In the genomic region with DNA sequence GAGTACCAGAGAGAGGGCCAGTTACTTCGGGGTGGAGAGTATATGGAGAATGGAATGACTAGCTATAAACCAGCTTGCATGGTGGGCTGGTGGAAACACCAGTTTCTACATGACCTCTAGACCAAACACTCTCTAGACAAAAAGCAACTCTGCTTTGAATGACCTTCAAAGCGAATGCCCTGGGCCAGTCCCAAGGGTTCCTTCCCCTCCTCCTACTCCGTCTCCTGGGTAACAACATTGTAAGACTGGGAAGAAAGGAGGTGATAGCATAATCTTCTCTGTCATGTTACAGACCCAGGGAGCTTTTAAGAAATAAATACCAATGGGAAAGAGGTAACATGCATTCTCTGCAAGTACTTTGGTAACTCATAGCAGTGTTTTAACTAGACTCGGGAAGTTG, we compare ENCODE assay signal across 18 cellular contexts. TPM values are rescaled to one million over a fixed set of nuclear protein-coding genes. Genes with fewer than 3 reads are reported as not detected.
DNase-seq lines count a peak whose midpoint lies in the region; ATAC-seq, FAIRE-seq and TF ChIP-seq lines count a peak whose summit lies in the region.
"Had no signal": no experiment of that assay in that cellular context is flagged by ENCODE, and none has a peak within 500 bp of the region (broad histone marks: within the 10 kb centered on the region; RNA-seq: fewer than 3 reads in every experiment).

No MANE protein-coding gene starts in this region.

- BruUV-seq in K562 (replicated peaks; lab: Mats Ljungman, UMichigan), result no TSS peak

- in situ Hi-C loops in K562 (cut with MboI), result no loop called here

- no peak overlapping the region for H3K18ac ChIP-seq in mesendoderm (ENCODE audit: low read length)

- no peaks in the 10 kb centered on the region for H3K9me3 ChIP-seq in K562 (replicated peaks; ENCODE audit: control insufficient read depth, insufficient read depth, low read depth, low read length)
- no peaks in the 10 kb centered on the region for H3K9me3 ChIP-seq in testis
- H3K9me3 ChIP-seq: A549 had no signal

- TF ChIP-seq CTCF in K562 (IDR thresholded peaks at IDR 0.05 in 2 of 3, conservative IDR thresholded peaks at IDR 0.05 in 1 of 3; ENCODE audit: insufficient read depth in 2 of 3, low read depth in 1 of 3, low read length in 3 of 3), result no peak
- TF ChIP-seq CTCF in testis (IDR thresholded peaks at IDR 0.05), result no peak

- ATAC-seq in activated naive CD8-positive, alpha-beta T cell treated with anti-CD3 and anti-CD28 coated beads, Interleukin-2, amount 50 U/mL, for 24 hours, result peak; percentile 15
- ATAC-seq in K562, result no peak; the same call in 2 of the 3 replicates
- ATAC-seq in GM18907 (IDR thresholded peaks at IDR 0.05; ENCODE audit: unreplicated experiment), result no peak
- ATAC-seq: A549 had no signal

- FAIRE-seq in K562 (lab: Jason Lieb, UNC), result no peak
- FAIRE-seq: A549, H1 had no signal

- no peak overlapping the region for H3K4me2 ChIP-seq in K562 (ENCODE audit: insufficient read depth, low read length)
- no peak overlapping the region for H3K4me2 ChIP-seq in mesendoderm (ENCODE audit: low read length)
- H3K4me2 ChIP-seq: A549 had no signal

- no peak for DNase-seq in activated naive CD8-positive, alpha-beta T cell treated with anti-CD3 and anti-CD28 coated beads, Interleukin-2, amount 50 U/mL, for 24 hours
- no peak for DNase-seq in activated naive CD8-positive, alpha-beta T cell treated with anti-CD3 and anti-CD28 coated beads for 36 hours
- no peak for DNase-seq in K562 (ENCODE audit: extremely low read depth in 1 of 4, low spot score in 3 of 4)
- DNase-seq in mesendoderm, result peak; percentile 38
- DNase-seq in testis, result peak; percentile 47
- no peak for DNase-seq in NCI-H446 (lab: John Stamatoyannopoulos, UW)
- no peak for DNase-seq in NCI-H2029 treated with DMSO at 0.1 percent for 48 hours (lab: John Stamatoyannopoulos, UW)
- DNase-seq: AML-193; CD4-positive, alpha-beta T cell; DMS153; DMS79; GF-D8; H9 had no signal

- H3K4me1 ChIP-seq in K562 (replicated peaks in 1 of 2; ENCODE audit: control insufficient read depth in 2 of 2, insufficient read depth in 2 of 2, low read length in 2 of 2), result peaks cover 0 to 6% of the 10 kb centered on the region in 2 experiments; a peak in 2 of 5 replicates
- peaks cover 5% of the 10 kb centered on the region for H3K4me1 ChIP-seq in mesendoderm (ENCODE audit: control insufficient read depth, low read depth, low read length)
- H3K4me1 ChIP-seq in testis, result no peaks in the 10 kb centered on the region
- H3K4me1 ChIP-seq: A549 had no signal

- peaks cover 2% of the 10 kb centered on the region for H3K27me3 Mint-ChIP-seq in activated naive CD8-positive, alpha-beta T cell treated with anti-CD3 and anti-CD28 coated beads, Interleukin-2, amount 50 U/mL, for 24 hours
- H3K27me3 Mint-ChIP-seq in activated naive CD8-positive, alpha-beta T cell treated with anti-CD3 and anti-CD28 coated beads for 36 hours, result no peaks in the 10 kb centered on the region
- H3K27me3 Mint-ChIP-seq: CD4-positive, alpha-beta T cell had no signal

- no peak overlapping the region for H4K5ac ChIP-seq in mesendoderm (ENCODE audit: low read length)

- no peak for TF ChIP-seq EP300 in K562 (IDR thresholded peaks at IDR 0.05; ENCODE audit: low read length)

- no peaks in the 10 kb centered on the region; a peak in 1 of 5 replicates for H3K27me3 ChIP-seq in K562 (ENCODE audit: control insufficient read depth in 2 of 2, insufficient read depth in 2 of 2, low read length in 2 of 2)
- H3K27me3 ChIP-seq in mesendoderm (ENCODE audit: insufficient read depth, low read length, poor library complexity), result no peaks in the 10 kb centered on the region
- no peaks in the 10 kb centered on the region for H3K27me3 ChIP-seq in testis

- H2AFZ ChIP-seq in K562 (ENCODE audit: low read depth, low read length), result peak overlapping the region; percentile 22; the same call in 1 of the 2 replicates

- H2BK15ac ChIP-seq in mesendoderm (replicated peaks; ENCODE audit: low read depth), result no peak overlapping the region

- H3K9ac ChIP-seq in K562 (ENCODE audit: insufficient read depth in 1 of 2, low read depth in 2 of 2, low read length in 2 of 2) (no peak overlapping the region), mesendoderm (ENCODE audit: low read length) (no peak overlapping the region)

- no peaks in the 10 kb centered on the region for H3K36me3 ChIP-seq in K562 (ENCODE audit: control insufficient read depth, insufficient read depth, low read length)
- H3K36me3 ChIP-seq in mesendoderm (ENCODE audit: control insufficient read depth, insufficient read depth, low read length), result no peaks in the 10 kb centered on the region
- H3K36me3 ChIP-seq in testis (ENCODE audit: low read depth, missing control alignments), result no peaks in the 10 kb centered on the region

- no peak overlapping the region for H2BK120ac ChIP-seq in mesendoderm (ENCODE audit: low read depth, low read length)

- H3K4me1 Mint-ChIP-seq in activated naive CD8-positive, alpha-beta T cell treated with anti-CD3 and anti-CD28 coated beads, Interleukin-2, amount 50 U/mL, for 24 hours, result no peaks in the 10 kb centered on the region
- H3K4me1 Mint-ChIP-seq in activated naive CD8-positive, alpha-beta T cell treated with anti-CD3 and anti-CD28 coated beads for 36 hours, result no peaks in the 10 kb centered on the region

- no peaks in the 10 kb centered on the region for H3K9me3 Mint-ChIP-seq in activated naive CD8-positive, alpha-beta T cell treated with anti-CD3 and anti-CD28 coated beads, Interleukin-2, amount 50 U/mL, for 24 hours
- H3K9me3 Mint-ChIP-seq in activated naive CD8-positive, alpha-beta T cell treated with anti-CD3 and anti-CD28 coated beads for 36 hours, result no peaks in the 10 kb centered on the region
- H3K9me3 Mint-ChIP-seq: CD4-positive, alpha-beta T cell; H9 had no signal

- no peak overlapping the region for H3K27ac Mint-ChIP-seq in activated naive CD8-positive, alpha-beta T cell treated with anti-CD3 and anti-CD28 coated beads, Interleukin-2, amount 50 U/mL, for 24 hours
- no peak overlapping the region for H3K27ac Mint-ChIP-seq in activated naive CD8-positive, alpha-beta T cell treated with anti-CD3 and anti-CD28 coated beads for 36 hours
- H3K27ac Mint-ChIP-seq: CD4-positive, alpha-beta T cell; H9 had no signal

- H3K4me3 Mint-ChIP-seq in activated naive CD8-positive, alpha-beta T cell treated with anti-CD3 and anti-CD28 coated beads, Interleukin-2, amount 50 U/mL, for 24 hours, result no peak overlapping the region
- no peak overlapping the region for H3K4me3 Mint-ChIP-seq in activated naive CD8-positive, alpha-beta T cell treated with anti-CD3 and anti-CD28 coated beads for 36 hours
- H3K4me3 Mint-ChIP-seq: CD4-positive, alpha-beta T cell; H9 had no signal

- no peak for TF ChIP-seq POLR2A in K562 (conservative IDR thresholded peaks at IDR 0.05)
- no peak for TF ChIP-seq POLR2A in testis (IDR thresholded peaks at IDR 0.05)

- 45% methylated on average over 4 of the region's 4 CpGs for WGBS in K562 (ENCODE audit: insufficient coverage, low coverage, missing lambda C conversion rate)
- no CpG with 5 or more reads among the region's 4 CpGs for WGBS in mesendoderm (ENCODE audit: extremely low coverage, insufficient coverage, low lambda C conversion rate)
- 46 to 67% methylated on average over 4 of the region's 4 CpGs for WGBS in testis, 2 donors

- peak overlapping the region; percentile 44 for H3K56ac ChIP-seq in mesendoderm (ENCODE audit: low read length)

- H3K27ac ChIP-seq in K562 (ENCODE audit: extremely low read depth, low read depth, low read length) (no peak overlapping the region), mesendoderm (ENCODE audit: low read depth, low read length) (no peak overlapping the region), testis (no peak overlapping the region)
- H3K27ac ChIP-seq: 22Rv1, A549, C4-2B had no signal

- H4K20me1 ChIP-seq in K562 (replicated peaks; ENCODE audit: control insufficient read depth, insufficient read depth, low read length), result no peaks in the 10 kb centered on the region

- no peaks in the 10 kb centered on the region for H3K79me2 ChIP-seq in K562 (ENCODE audit: control insufficient read depth, insufficient read depth, low read length)
- H3K79me2 ChIP-seq in mesendoderm (ENCODE audit: control insufficient read depth, insufficient read depth, low read length), result no peaks in the 10 kb centered on the region

- no peaks in the 10 kb centered on the region for H3K79me1 ChIP-seq in mesendoderm (ENCODE audit: low read length)

- no peaks in the 10 kb centered on the region for H3K9me1 ChIP-seq in K562 (ENCODE audit: control insufficient read depth, insufficient read depth, low read length)

- H3K4me3 ChIP-seq in K562 (no peak overlapping the region), mesendoderm (ENCODE audit: low read length) (no peak overlapping the region), testis (no peak overlapping the region)
- H3K4me3 ChIP-seq: A549 had no signal

- intact Hi-C loops in K562 (cut with micrococcal nuclease), result no loop called here
- intact Hi-C loops in testis (cut with DNase I; ENCODE audit: low total_unique reads), result no loop called here

- CTCF ChIA-PET in K562 (lab: Yijun Ruan, JAX; ENCODE audit: low intra/inter-chr PET ratio), result no interaction called here

- POLR2A ChIA-PET in K562 (lab: Yijun Ruan, JAX), result interaction anchor here (0.6 to 1.1 kb wide), 6 partner anchors 19 to 277 kb away, joined by 3 to 4 read pairs (median 3); no protein-coding TSS in a partner anchor

- TF ChIP-seq RAD21 in K562 (CRISPR knock-in tag; conservative IDR thresholded peaks at IDR 0.05 in 1 of 2, IDR thresholded peaks at IDR 0.05 in 1 of 2), result no peak

- H4K8ac ChIP-seq in mesendoderm (ENCODE audit: low read depth, low read length), result no peak overlapping the region

- H3K36me3 Mint-ChIP-seq in activated naive CD8-positive, alpha-beta T cell treated with anti-CD3 and anti-CD28 coated beads, Interleukin-2, amount 50 U/mL, for 24 hours (ENCODE audit: low read depth), result no peaks in the 10 kb centered on the region
- no peaks in the 10 kb centered on the region for H3K36me3 Mint-ChIP-seq in activated naive CD8-positive, alpha-beta T cell treated with anti-CD3 and anti-CD28 coated beads for 36 hours

- H3K23ac ChIP-seq in mesendoderm (ENCODE audit: low read length), result no peak overlapping the region

- no peak overlapping the region for H2BK5ac ChIP-seq in mesendoderm (ENCODE audit: low read length)

- H3K4ac ChIP-seq in mesendoderm (ENCODE audit: low read depth, low read length), result no peak overlapping the region

- H2AK5ac ChIP-seq in mesendoderm (ENCODE audit: low read length), result no peak overlapping the region

RNA-seq across cellular contexts. Expression of gene HK1, which starts 7.4 kb away (rescaled TPM):
- total RNA-seq in activated naive CD8-positive, alpha-beta T cell treated with anti-CD3 and anti-CD28 coated beads for 36 hours, result 100 to 1,000 TPM; 236 to 244 TPM
- total RNA-seq in K562 (2011; cell fraction: chromatin; rRNA removed; ENCODE audit: low replicate concordance), result 146 and 195 TPM in 2 replicates
- total RNA-seq in K562 (2011; cell fraction: nucleolus; rRNA removed), result 104 and 109 TPM in 2 replicates
- 111 and 114 TPM in 2 replicates for total RNA-seq in K562 (2011; cell fraction: nucleoplasm; rRNA removed)
- 309 and 365 TPM in 2 replicates for total RNA-seq in K562 (2014; rRNA removed)
- total RNA-seq in K562 (2014; rRNA removed; fragmentation: Illumina TruSeq; extraction: Trizol), result 193 and 203 TPM in 2 replicates
- 186 and 188 TPM in 2 replicates for total RNA-seq in K562 (2015; rRNA removed; fragmentation: Illumina TruSeq; extraction: Trizol)
- total RNA-seq in K562 (2021), result 369 and 422 TPM in 2 replicates
- 133 and 176 TPM in 2 replicates for polyA plus RNA-seq in K562 (2011; rRNA removed)
- 163 and 167 TPM in 2 replicates for polyA plus RNA-seq in K562 (2011; cell fraction: cytosol; rRNA removed)
- 84.0 and 115 TPM in 2 replicates for polyA plus RNA-seq in K562 (2011; cell fraction: nucleus; rRNA removed)
- 265 and 370 TPM in 2 replicates for polyA plus RNA-seq in K562 (2012)
- polyA plus RNA-seq in K562 (2014; fragmentation: Illumina TruSeq; extraction: Trizol), result 423 and 444 TPM in 2 replicates
- 10 to 100 TPM; 29.2 to 34.6 TPM for polyA plus RNA-seq in K562 (2014; fragmentation: Nextera tagmentation; extraction: Ambion mirVana)
- 239 and 256 TPM in 2 replicates for polyA plus RNA-seq in K562 (2014; rRNA removed)
- polyA minus RNA-seq in K562 (2011; rRNA and poly(A)+ RNA removed), result 362 and 462 TPM in 2 replicates
- polyA minus RNA-seq in K562 (2011; cell fraction: cytosol; rRNA and poly(A)+ RNA removed), result 160 and 170 TPM in 2 replicates
- 46.6 and 67.3 TPM in 2 replicates for polyA minus RNA-seq in K562 (2011; cell fraction: nucleus; rRNA and poly(A)+ RNA removed)
- 114 TPM for polyA plus RNA-seq in mesendoderm (2013, experiment 1 of 2)
- 114 TPM for polyA plus RNA-seq in mesendoderm (2013, experiment 2 of 2)
- 100 to 1,000 TPM in 1 of 2 donors, 10 to 100 TPM in 1; 62.3 to 143 TPM for total RNA-seq in testis
- polyA plus RNA-seq in testis (ENCODE audit: insufficient read depth, low read depth, low replicate concordance), result 179 TPM

Comparison
In these comparisons a context has a peak if more than half of its experiments do, and no peak if none do; other contexts are left out.
1. DNase-seq: peak in mesendoderm (single experiment) and testis (single experiment); none in activated naive CD8-positive, alpha-beta T cell treated with anti-CD3 and anti-CD28 coated beads, Interleukin-2, amount 50 U/mL, for 24 hours (single experiment), activated naive CD8-positive, alpha-beta T cell treated with anti-CD3 and anti-CD28 coated beads for 36 hours (single experiment), K562 (0 of 4), NCI-H446 (0 of 2) and NCI-H2029 treated with DMSO at 0.1 percent for 48 hours (single experiment).